Comparison of ENCODE assay signal across 21 cellular contexts in genomic region chr1:215269955-215270354, GRCh38.
DNase-seq lines count a peak whose midpoint lies in the region; TF ChIP-seq lines count a peak whose summit lies in the region.
"Had no signal": no experiment of that assay in that cellular context is flagged by ENCODE, and none has a peak within 500 bp of the region (broad histone marks: within the 10 kb centered on the region; RNA-seq: fewer than 3 reads in every experiment).

No MANE protein-coding gene starts in this region.

- in situ Hi-C loops in brain microvascular endothelial cell (cut with HindIII; ENCODE audit: low pct_ligation_motif_present, low sequenced_read_pairs), result no loop called here

- POLR2A ChIA-PET in RWPE1 (lab: Yijun Ruan, JAX; ENCODE audit: low non-redundant PET), result no interaction called here

- H3K36me3 ChIP-seq in brain microvascular endothelial cell (replicated peaks) (no peaks in the 10 kb centered on the region), iPS DF 6.9 (ENCODE audit: control insufficient read depth, insufficient read depth, low read length) (no peaks in the 10 kb centered on the region)

- CTCF ChIA-PET in RWPE1 (lab: Yijun Ruan, JAX), result no interaction called here

- H3K27me3 ChIP-seq in brain microvascular endothelial cell (replicated peaks) (no peaks in the 10 kb centered on the region), iPS DF 6.9 (ENCODE audit: control insufficient read depth, insufficient read depth, low read length) (no peaks in the 10 kb centered on the region)

- DNase-seq in NCI-H69 (lab: John Stamatoyannopoulos, UW) (peak; percentile 6), brain microvascular endothelial cell (no peak), iPS DF 6.9 (ENCODE audit: low read depth, low spot score) (peak; percentile 29), superior temporal gyrus (ENCODE audit: extremely low spot score) (no peak), HCEC 1CT (no peak), RWPE1 (ENCODE audit: low spot score) (no peak), NCI-H146 (lab: John Stamatoyannopoulos, UW) (no peak)
- DNase-seq: CD4-positive, alpha-beta memory T cell; DMS153; GF-D8; GOT3; MM.1S; NCI-H1092; NCI-H1436 treated with DMSO at 0.1 percent for 48 hours; NCI-H2081; NCI-H446 treated with DMSO at 0.1 percent for 48 hours; SHP77 had no signal

- H3K27ac ChIP-seq in C4-2B (no peak overlapping the region), brain microvascular endothelial cell (no peak overlapping the region), iPS DF 6.9 (ENCODE audit: low read length) (no peak overlapping the region), RWPE1 (no peak overlapping the region)
- H3K27ac ChIP-seq: A549, HL-60 had no signal

- TF ChIP-seq CTCF in C4-2B (conservative IDR thresholded peaks at IDR 0.05) (peak; percentile 7; the same call in 1 of the 2 replicates), brain microvascular endothelial cell (IDR thresholded peaks at IDR 0.05; ENCODE audit: low read depth, low read length, missing control alignments) (peak; percentile 34), RWPE1 (conservative IDR thresholded peaks at IDR 0.05; ENCODE audit: low read depth) (no peak)

- no peaks in the 10 kb centered on the region for H3K4me1 ChIP-seq in iPS DF 6.9 (ENCODE audit: control insufficient read depth, insufficient read depth, low read length)
- H3K4me1 ChIP-seq: A549 had no signal

- H3K4me3 ChIP-seq in brain microvascular endothelial cell (ENCODE audit: low read depth, low read length) (no peak overlapping the region), iPS DF 6.9 (ENCODE audit: low read length) (no peak overlapping the region)
- H3K4me3 ChIP-seq: A549, GM12878 had no signal

- no peaks in the 10 kb centered on the region for H3K9me3 ChIP-seq in iPS DF 6.9 (ENCODE audit: control insufficient read depth, insufficient read depth, low read length)
- H3K9me3 ChIP-seq: A549 had no signal

- WGBS in iPS DF 6.9 (ENCODE audit: insufficient coverage, insufficient read length), result no CpG with 5 or more reads among the region's 3 CpGs

Comparison
In these comparisons a context has a peak if more than half of its experiments do, and no peak if none do; other contexts are left out.
1. DNase-seq: peak in NCI-H69 (single experiment) and iPS DF 6.9 (single experiment); none in brain microvascular endothelial cell (single experiment), superior temporal gyrus (single experiment), HCEC 1CT (single experiment), RWPE1 (single experiment) and NCI-H146 (single experiment).